Comparison of ENCODE assay signal across 8 cellular contexts in the genomic region with DNA sequence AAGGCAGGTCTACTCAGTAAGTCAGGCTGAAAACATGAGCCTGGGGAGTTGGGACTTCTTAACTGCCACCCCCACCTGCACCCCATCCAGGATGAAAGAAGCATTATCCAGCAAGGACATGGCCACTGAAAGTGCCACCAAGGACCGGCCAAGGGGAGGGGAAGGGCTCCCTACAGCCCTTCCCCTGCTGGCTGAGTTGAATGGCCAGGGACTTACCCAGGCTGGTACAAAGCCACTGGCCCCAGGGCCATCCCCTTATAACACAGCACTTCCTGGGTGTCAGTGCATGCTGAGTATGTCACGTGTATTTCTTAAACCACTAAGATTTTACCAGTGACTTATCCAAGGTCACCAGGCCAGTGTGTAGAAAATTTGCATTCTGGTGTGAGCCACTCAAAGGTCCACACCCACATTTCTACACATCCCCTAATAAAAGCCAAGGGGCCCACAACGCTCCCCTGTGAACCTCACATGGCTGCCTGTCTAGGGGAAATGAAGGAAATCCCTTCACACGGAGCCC.
DNase-seq lines count a peak whose midpoint lies in the region; ATAC-seq and TF ChIP-seq lines count a peak whose summit lies in the region.
"Had no signal": no experiment of that assay in that cellular context is flagged by ENCODE, and none has a peak within 500 bp of the region (broad histone marks: within the 10 kb centered on the region; RNA-seq: fewer than 3 reads in every experiment).

No MANE protein-coding gene starts in this region.

- H3K36me3 Mint-ChIP-seq in nephron (ENCODE audit: low read depth), result no peaks in the 10 kb centered on the region

- H3K4me3 Mint-ChIP-seq in nephron, result no peak overlapping the region

- ATAC-seq in GM18868 (IDR thresholded peaks at IDR 0.05; ENCODE audit: unreplicated experiment) (peak; percentile 60), GM21717 (IDR thresholded peaks at IDR 0.05; ENCODE audit: unreplicated experiment) (peak; percentile 71), HG03565 (IDR thresholded peaks at IDR 0.05; ENCODE audit: unreplicated experiment) (peak; percentile 76)
- ATAC-seq: heart left ventricle had no signal

- peaks cover 43% of the 10 kb centered on the region for H3K4me1 Mint-ChIP-seq in nephron

- no peak for DNase-seq in NCI-H526 treated with DMSO at 0.1 percent for 48 hours (lab: John Stamatoyannopoulos, UW)
- no peak for DNase-seq in NCI-H524 treated with DMSO at 0.1 percent for 48 hours (lab: John Stamatoyannopoulos, UW)
- DNase-seq in NOMO-1 treated with DMSO at 0.1 percent for 48 hours (lab: John Stamatoyannopoulos, UW; ENCODE audit: unreplicated experiment), result no peak
- DNase-seq: heart left ventricle had no signal

- no peak for TF ChIP-seq CTCF in nephron (IDR thresholded peaks at IDR 0.05; ENCODE audit: unreplicated experiment in 3 of 3)

- no peaks in the 10 kb centered on the region for H3K27me3 Mint-ChIP-seq in nephron (ENCODE audit: low read depth)

- H3K9me3 Mint-ChIP-seq in nephron, result no peaks in the 10 kb centered on the region

- H3K27ac Mint-ChIP-seq in nephron, result peak overlapping the region; percentile 51 to 76 (median 67)
